35 cellular contexts compared by ENCODE assay signal in the genomic region with DNA sequence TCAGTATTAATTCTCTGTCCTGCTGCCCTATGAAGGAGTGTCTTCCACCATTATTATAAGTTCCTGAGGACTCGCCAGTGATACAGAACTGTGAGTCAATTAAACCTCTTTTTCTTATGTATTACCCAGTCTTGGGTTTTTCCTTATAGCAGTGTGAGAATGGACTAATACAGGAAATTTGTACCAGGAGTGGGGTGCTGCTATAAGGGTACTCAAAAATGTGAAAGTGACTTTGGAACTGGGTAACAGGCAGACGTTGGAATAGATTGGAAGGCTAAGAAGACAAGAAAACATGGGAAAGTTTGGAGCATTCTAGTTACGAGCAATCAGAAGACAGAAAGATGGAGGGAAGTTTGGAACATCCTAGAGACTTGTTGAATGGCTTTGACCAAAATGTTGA.
"Had no signal": no experiment of that assay in that cellular context is flagged by ENCODE, and none has a peak within 500 bp of the region (broad histone marks: within the 10 kb centered on the region; RNA-seq: fewer than 3 reads in every experiment).

No MANE protein-coding gene starts in this region.

- H3K27me3 ChIP-seq: MG63 had no signal

- H3K36me3 ChIP-seq: MG63 had no signal

- DNase-seq: Karpas-422, Kasumi-1, MG63, MM.1S, MV-4-11, NCI-H1048, NCI-H1092, NCI-H1092 treated with DMSO at 0.1 percent for 48 hours, NCI-H1105, NCI-H1105 treated with DMSO at 0.1 percent for 48 hours, NCI-H1417, NCI-H1417 treated with DMSO at 0.1 percent for 48 hours, NCI-H1436, NCI-H1436 treated with DMSO at 0.1 percent for 48 hours, NCI-H146, NCI-H1694, NCI-H1694 treated with DMSO at 0.1 percent for 48 hours, NCI-H187, NCI-H187 treated with DMSO at 0.1 percent for 48 hours, NCI-H1930, NCI-H2029, NCI-H2029 treated with DMSO at 0.1 percent for 48 hours, NCI-H2081, NCI-H2081 treated with DMSO at 0.1 percent for 48 hours, NCI-H2107, NCI-H2171, NCI-H2171 treated with DMSO at 0.1 percent for 48 hours, NCI-H2227 treated with DMSO at 0.1 percent for 48 hours, NCI-H226, NCI-H345, NCI-H446, NCI-H446 treated with DMSO at 0.1 percent for 48 hours, NCI-H510A, NCI-H510A treated with DMSO at 0.1 percent for 48 hours, NCI-H524 had no signal

- H3K4me3 ChIP-seq: MG63 had no signal

- H3K9me3 ChIP-seq: MG63 had no signal
